ENCODE assay signal across 10 cellular contexts in the genomic region with DNA sequence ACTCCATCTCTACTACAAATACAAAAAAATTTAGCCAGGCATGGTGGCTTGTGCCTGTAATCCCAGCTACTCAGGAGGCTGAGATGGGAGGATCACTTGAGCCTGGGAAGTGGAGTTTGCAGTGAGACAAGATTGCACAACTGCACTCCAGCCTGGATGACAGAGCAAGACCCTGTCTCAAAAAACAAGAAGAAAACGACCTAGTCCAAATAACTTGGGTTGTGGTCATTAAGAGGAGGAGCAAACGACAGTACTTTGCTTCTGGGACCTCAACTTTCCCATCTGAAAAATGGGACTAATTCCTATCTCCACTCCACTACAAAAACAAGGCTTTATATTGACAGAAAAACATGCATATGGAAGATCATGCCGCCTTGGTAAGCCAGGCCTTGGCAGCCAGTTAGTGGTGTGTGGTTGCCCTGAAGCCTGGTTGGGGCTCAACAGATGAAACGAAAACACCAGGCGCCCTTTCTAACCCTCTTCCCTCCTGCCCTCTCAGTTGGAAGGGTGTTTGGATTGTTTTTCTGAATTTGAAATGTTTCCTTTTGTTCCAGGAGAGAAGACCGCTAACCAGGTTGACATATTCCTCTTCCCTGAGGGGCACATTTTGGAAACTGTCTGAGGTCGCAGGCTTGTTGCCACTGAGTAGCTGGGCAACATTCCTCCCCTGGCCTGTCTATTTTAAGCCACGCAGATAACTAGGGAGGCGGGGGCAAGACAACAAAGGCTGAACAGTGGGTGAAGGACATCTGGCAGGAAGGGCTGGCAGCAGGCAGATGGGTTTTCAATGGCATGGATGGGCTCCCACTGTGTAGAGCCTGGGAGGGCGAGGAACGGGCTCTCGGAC. TPM values are rescaled to one million over a fixed set of nuclear protein-coding genes. Genes with fewer than 3 reads are reported as not detected.
A peak's percentile ranks its signal among the peaks of the same experiment; 100 is the strongest.
DNase-seq lines count a peak whose midpoint lies in the region; ATAC-seq and TF ChIP-seq lines count a peak whose summit lies in the region.
"Had no signal": no experiment of that assay in that cellular context is flagged by ENCODE, and none has a peak within 500 bp of the region (broad histone marks: within the 10 kb centered on the region; RNA-seq: fewer than 3 reads in every experiment).

No MANE protein-coding gene starts in this region.

- no peak for TF ChIP-seq CTCF in mesothelial cell of epicardium (IDR thresholded peaks at IDR 0.05; ENCODE audit: unreplicated experiment)

- peaks cover 10% of the 10 kb centered on the region for H3K4me1 Mint-ChIP-seq in mesothelial cell of epicardium

- H3K4me3 Mint-ChIP-seq in mesothelial cell of epicardium, result no peak overlapping the region
- H3K4me3 Mint-ChIP-seq: activated CD4-positive, alpha-beta memory T cell treated with anti-CD3 and anti-CD28 coated beads for 36 hours; natural killer cell treated with Interleukin-12 subunit alpha and Interleukin-12 subunit beta and Interleukin-15 and Interleukin-18, amount 100 ng/mL, for 72 hours had no signal

- H3K4me1 ChIP-seq in right cardiac atrium (ENCODE audit: control insufficient read depth, insufficient read depth, low read length), result no peaks in the 10 kb centered on the region

- no peak overlapping the region for H3K27ac Mint-ChIP-seq in mesothelial cell of epicardium
- H3K27ac Mint-ChIP-seq: activated CD4-positive, alpha-beta memory T cell treated with anti-CD3 and anti-CD28 coated beads for 36 hours had no signal

- no peaks in the 10 kb centered on the region for H3K27me3 ChIP-seq in right cardiac atrium (ENCODE audit: control insufficient read depth, insufficient read depth)

- no peaks in the 10 kb centered on the region for H3K27me3 Mint-ChIP-seq in mesothelial cell of epicardium (ENCODE audit: low read depth)
- H3K27me3 Mint-ChIP-seq: activated CD4-positive, alpha-beta memory T cell treated with anti-CD3 and anti-CD28 coated beads for 36 hours; natural killer cell treated with Interleukin-12 subunit alpha and Interleukin-12 subunit beta and Interleukin-15 and Interleukin-18, amount 100 ng/mL, for 72 hours had no signal

- H3K4me3 ChIP-seq in right cardiac atrium (ENCODE audit: low read length), result no peak overlapping the region

- H3K36me3 Mint-ChIP-seq in mesothelial cell of epicardium, result no peaks in the 10 kb centered on the region
- H3K36me3 Mint-ChIP-seq: activated CD4-positive, alpha-beta memory T cell treated with anti-CD3 and anti-CD28 coated beads for 36 hours; natural killer cell treated with Interleukin-12 subunit alpha and Interleukin-12 subunit beta and Interleukin-15 and Interleukin-18, amount 100 ng/mL, for 72 hours had no signal

- intact Hi-C loops in right cardiac atrium (cut with DNase I), result no loop called here

- no peaks in the 10 kb centered on the region for H3K9me3 ChIP-seq in right cardiac atrium (ENCODE audit: control insufficient read depth, low read length)

- peak; percentile 18 for DNase-seq in NCI-H1105 treated with DMSO at 0.1 percent for 48 hours (lab: John Stamatoyannopoulos, UW)
- peak; percentile 64 to 79 for DNase-seq in SHP77 (lab: John Stamatoyannopoulos, UW)
- DNase-seq in right cardiac atrium, result peak in 1 of 3 donors; percentile 63
- DNase-seq in substantia nigra (lab: John Stamatoyannopoulos, UW), result peak in 45 of 49 donors; percentile 8 to 85 (median 50)
- DNase-seq in OCI-M1 (lab: John Stamatoyannopoulos, UW), result no peak
- no peak for DNase-seq in mesothelial cell of epicardium (ENCODE audit: low spot score in 2 of 2, unreplicated experiment in 2 of 2)
- DNase-seq: activated CD4-positive, alpha-beta memory T cell treated with anti-CD3 and anti-CD28 coated beads for 36 hours; SIG-M5 had no signal

- ATAC-seq in right cardiac atrium, result peak; percentile 84 to 90
- ATAC-seq in GM18909 (IDR thresholded peaks at IDR 0.05; ENCODE audit: poor library complexity, unreplicated experiment), result no peak
- ATAC-seq: natural killer cell treated with Interleukin-12 subunit alpha and Interleukin-12 subunit beta and Interleukin-15 and Interleukin-18, amount 100 ng/mL, for 72 hours had no signal

- 60% methylated on average over 12 of the region's 12 CpGs for WGBS in right cardiac atrium

- H3K9me3 Mint-ChIP-seq in mesothelial cell of epicardium, result peaks cover 5% of the 10 kb centered on the region
- H3K9me3 Mint-ChIP-seq: activated CD4-positive, alpha-beta memory T cell treated with anti-CD3 and anti-CD28 coated beads for 36 hours; natural killer cell treated with Interleukin-12 subunit alpha and Interleukin-12 subunit beta and Interleukin-15 and Interleukin-18, amount 100 ng/mL, for 72 hours had no signal

- H3K27ac ChIP-seq in right cardiac atrium (ENCODE audit: low read length) (peak overlapping the region; percentile 68), substantia nigra (ENCODE audit: low read depth, low read length, poor library complexity, severe bottlenecking) (peak overlapping the region; percentile 35)

RNA-seq across cellular contexts. Expression of a gene that starts 13.7 kb away (rescaled TPM):
- total RNA-seq in right cardiac atrium, result 10 to 100 TPM; 17.9 to 22.2 (median 18.9) TPM
- polyA plus RNA-seq in right cardiac atrium, result 21.1 TPM
- total RNA-seq in mesothelial cell of epicardium, result 28.1 to 29.1 TPM (median 29.0 TPM) in 3 replicates

RNA-seq across cellular contexts. Expression of a gene that starts 56.6 kb away (rescaled TPM):
- 1 to 10 TPM; 6.0 to 7.0 (median 6.7) TPM for total RNA-seq in right cardiac atrium
- 5.2 TPM for polyA plus RNA-seq in right cardiac atrium
- total RNA-seq in mesothelial cell of epicardium, result 14.9 to 16.7 TPM (median 16.1 TPM) in 3 replicates

Comparison
In these comparisons a context has a peak if more than half of its experiments do, and no peak if none do; other contexts are left out.
1. DNase-seq: peak in NCI-H1105 treated with DMSO at 0.1 percent for 48 hours (single experiment), SHP77 (2 of 2) and substantia nigra (45 of 49); none in OCI-M1 (single experiment) and mesothelial cell of epicardium (0 of 2).